Comparison of ENCODE assay signal across 24 cellular contexts in genomic region chr12:69442894-69443293, GRCh38. TPM values are rescaled to one million over a fixed set of nuclear protein-coding genes. Genes with fewer than 3 reads are reported as not detected.
A peak's percentile ranks its signal among the peaks of the same experiment; 100 is the strongest.
DNase-seq lines count a peak whose midpoint lies in the region; ATAC-seq and TF ChIP-seq lines count a peak whose summit lies in the region.
"Had no signal": no experiment of that assay in that cellular context is flagged by ENCODE, and none has a peak within 500 bp of the region (broad histone marks: within the 10 kb centered on the region; RNA-seq: fewer than 3 reads in every experiment).

No MANE protein-coding gene starts in this region.

- H3K36me3 Mint-ChIP-seq in MCF 10A (ENCODE audit: insufficient read depth, unreplicated experiment), result no peaks in the 10 kb centered on the region
- H3K36me3 Mint-ChIP-seq: CD8-positive, alpha-beta T cell had no signal

- TF ChIP-seq CTCF in MCF 10A (IDR thresholded peaks at IDR 0.05; ENCODE audit: unreplicated experiment) (no peak), breast epithelium (IDR thresholded peaks at IDR 0.05) (no peak), astrocyte of the cerebellum (IDR thresholded peaks at IDR 0.05; ENCODE audit: low read depth, low read length, missing control alignments) (no peak), fibroblast of pulmonary artery (IDR thresholded peaks at IDR 0.05; ENCODE audit: low read length, missing control alignments) (no peak)

- no peaks in the 10 kb centered on the region for H3K9me3 ChIP-seq in breast epithelium
- H3K9me3 ChIP-seq: SK-N-SH, upper lobe of right lung had no signal

- in situ Hi-C loops in astrocyte of the cerebellum (cut with HindIII; ENCODE audit: low sequenced_read_pairs), result no loop called here

- no peak overlapping the region for H3K4me3 ChIP-seq in breast epithelium
- no peak overlapping the region for H3K4me3 ChIP-seq in astrocyte of the cerebellum (ENCODE audit: low read depth, low read length)
- no peak overlapping the region for H3K4me3 ChIP-seq in fibroblast of pulmonary artery (replicated peaks; ENCODE audit: low read depth, low read length)
- H3K4me3 ChIP-seq: dorsolateral prefrontal cortex, upper lobe of right lung had no signal

- TF ChIP-seq POLR2A in breast epithelium (IDR thresholded peaks at IDR 0.05), result no peak

- H3K27ac Mint-ChIP-seq in MCF 10A (ENCODE audit: low read depth, unreplicated experiment), result no peak overlapping the region
- H3K27ac Mint-ChIP-seq: activated CD4-positive, alpha-beta T cell treated with anti-CD3 and anti-CD28 coated beads, Interleukin-2, amount 10 ng/mL, durations not matched to agents 7 days and 5 days; CD8-positive, alpha-beta T cell had no signal

- no peaks in the 10 kb centered on the region for H3K27me3 Mint-ChIP-seq in MCF 10A (ENCODE audit: insufficient read depth, unreplicated experiment)
- H3K27me3 Mint-ChIP-seq: activated CD4-positive, alpha-beta T cell treated with anti-CD3 and anti-CD28 coated beads, Interleukin-2, amount 10 ng/mL, durations not matched to agents 7 days and 5 days had no signal

- H3K4me3 Mint-ChIP-seq in MCF 10A (ENCODE audit: unreplicated experiment), result no peak overlapping the region
- H3K4me3 Mint-ChIP-seq: activated CD4-positive, alpha-beta T cell treated with anti-CD3 and anti-CD28 coated beads, Interleukin-2, amount 10 ng/mL, durations not matched to agents 7 days and 5 days; CD8-positive, alpha-beta T cell; neural crest cell had no signal

- intact Hi-C loops in MCF 10A (cut with micrococcal nuclease) (no loop called here), breast epithelium (cut with DNase I; ENCODE audit: low total_unique reads) (no loop called here)

- no peaks in the 10 kb centered on the region for H3K9me3 Mint-ChIP-seq in MCF 10A (ENCODE audit: unreplicated experiment)
- H3K9me3 Mint-ChIP-seq: activated CD4-positive, alpha-beta T cell treated with anti-CD3 and anti-CD28 coated beads, Interleukin-2, amount 10 ng/mL, durations not matched to agents 7 days and 5 days; CD8-positive, alpha-beta T cell had no signal

- DNase-seq in MCF 10A (ENCODE audit: unreplicated experiment), result peak; percentile 1
- no peak for DNase-seq in breast epithelium (ENCODE audit: low spot score in 2 of 2)
- peak; percentile 22 for DNase-seq in astrocyte of the cerebellum (ENCODE audit: low read depth)
- peak; percentile 99 for DNase-seq in fibroblast of pulmonary artery (ENCODE audit: low read depth)
- DNase-seq in NCI-H510A (lab: John Stamatoyannopoulos, UW), result no peak
- DNase-seq in GM19238 (ENCODE audit: insufficient read length, low spot score), result no peak
- DNase-seq: activated CD4-positive, alpha-beta T cell treated with anti-CD3 and anti-CD28 coated beads, Interleukin-2, amount 10 ng/mL, durations not matched to agents 7 days and 5 days; activated CD8-positive, alpha-beta memory T cell treated with anti-CD3 and anti-CD28 coated beads, Interleukin-2, amount 50 U/mL, for 48 hours; activated naive CD4-positive, alpha-beta T cell; anterior cingulate cortex; CD8-positive, alpha-beta T cell; dorsolateral prefrontal cortex; EL; left colon; NCI-H1930; NCI-H524 treated with DMSO at 0.1 percent for 48 hours; OCI-M1; right cardiac atrium; SK-N-SH; stimulated activated naive CD8-positive, alpha-beta T cell treated with anti-CD3 and anti-CD28 coated beads, Interleukin-15, Interleukin-2, amounts not matched to agents 100 U/mL and 50 U/mL, for 24 hours; upper lobe of right lung had no signal

- H3K27ac ChIP-seq in breast epithelium, result no peak overlapping the region
- H3K27ac ChIP-seq: dorsolateral prefrontal cortex, upper lobe of right lung had no signal

- H3K4me1 Mint-ChIP-seq in MCF 10A (ENCODE audit: insufficient read depth, unreplicated experiment), result no peaks in the 10 kb centered on the region
- H3K4me1 Mint-ChIP-seq: activated CD4-positive, alpha-beta T cell treated with anti-CD3 and anti-CD28 coated beads, Interleukin-2, amount 10 ng/mL, durations not matched to agents 7 days and 5 days; neural crest cell had no signal

- BruUV-seq in MCF 10A (replicated peaks; lab: Mats Ljungman, UMichigan), result no TSS peak

- no peaks in the 10 kb centered on the region for H3K36me3 ChIP-seq in breast epithelium
- H3K36me3 ChIP-seq: upper lobe of right lung had no signal

- H3K4me1 ChIP-seq in breast epithelium, result no peaks in the 10 kb centered on the region
- H3K4me1 ChIP-seq: upper lobe of right lung had no signal

- POLR2A ChIA-PET in MCF 10A (lab: Yijun Ruan, JAX), result no interaction called here

- CTCF ChIA-PET in MCF 10A (lab: Yijun Ruan, JAX), result interaction anchor here (0.6 to 0.8 kb wide), 3 partner anchors 29 to 97 kb away, joined by 3 read pairs; no protein-coding TSS in a partner anchor

- H3K27me3 ChIP-seq in breast epithelium, result no peaks in the 10 kb centered on the region
- H3K27me3 ChIP-seq: dorsolateral prefrontal cortex, upper lobe of right lung had no signal

- no peak for ATAC-seq in GM21423 (IDR thresholded peaks at IDR 0.05; ENCODE audit: unreplicated experiment)
- no peak for ATAC-seq in HG03039 (IDR thresholded peaks at IDR 0.05; ENCODE audit: unreplicated experiment)
- ATAC-seq: CD8-positive, alpha-beta T cell; left colon; right cardiac atrium; stimulated activated naive CD8-positive, alpha-beta T cell treated with anti-CD3 and anti-CD28 coated beads, Interleukin-15, Interleukin-2, amounts not matched to agents 100 U/mL and 50 U/mL, for 24 hours; upper lobe of right lung had no signal

RNA-seq across cellular contexts. Expression of gene FRS2, which starts 27.3 kb away (rescaled TPM):
- 21.3 and 28.1 TPM in 2 replicates for total RNA-seq in MCF 10A (2022)
- 100 to 1,000 TPM in 1 of 3 donors, 10 to 100 TPM in 2; 54.9 to 125 (median 72.4) TPM for total RNA-seq in breast epithelium

Comparison
In these comparisons a context has a peak if more than half of its experiments do, and no peak if none do; other contexts are left out.
1. DNase-seq: peak in MCF 10A (single experiment), astrocyte of the cerebellum (single experiment) and fibroblast of pulmonary artery (single experiment); none in breast epithelium (0 of 2), NCI-H510A (single experiment) and GM19238 (single experiment).